In the genomic region with DNA sequence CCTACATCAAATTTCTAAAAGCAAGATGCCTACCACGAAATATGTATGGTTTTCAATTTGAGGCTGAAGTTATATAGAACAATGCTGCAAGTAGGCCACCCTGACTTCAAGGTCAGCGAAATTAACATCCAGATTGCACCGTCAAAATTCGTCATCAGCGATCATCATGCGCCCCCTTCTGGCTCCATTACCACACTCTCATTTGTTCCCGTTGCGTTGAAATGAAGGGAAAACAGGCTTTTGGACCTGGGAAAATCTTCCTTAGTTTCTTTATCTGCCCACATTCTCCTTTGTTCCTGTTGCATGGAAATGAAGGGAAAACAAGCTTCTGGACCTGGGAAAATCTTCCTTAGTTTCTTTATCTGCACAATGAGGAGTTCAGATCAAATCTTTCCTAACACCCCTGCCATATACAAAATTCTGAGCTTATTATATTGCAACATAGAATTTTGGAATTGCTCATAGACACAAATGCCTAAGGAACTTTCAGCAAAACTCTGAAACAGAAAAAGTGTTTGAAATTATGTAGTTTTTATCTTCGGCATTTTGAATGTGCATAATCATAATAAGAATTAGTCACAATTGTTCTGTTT, we compare ENCODE assay signal across 9 cellular contexts.
DNase-seq lines count a peak whose midpoint lies in the region; ATAC-seq, FAIRE-seq and TF ChIP-seq lines count a peak whose summit lies in the region.
"Had no signal": no experiment of that assay in that cellular context is flagged by ENCODE, and none has a peak within 500 bp of the region (broad histone marks: within the 10 kb centered on the region; RNA-seq: fewer than 3 reads in every experiment).

No MANE protein-coding gene starts in this region.

- FAIRE-seq in endothelial cell of umbilical vein (lab: Jason Lieb, UNC) = peak; percentile 62

- no peaks in the 10 kb centered on the region for H4K20me1 ChIP-seq in endothelial cell of umbilical vein (replicated peaks; ENCODE audit: control insufficient read depth, extremely low read depth, insufficient read depth, low read length)

- H3K9me1 ChIP-seq in endothelial cell of umbilical vein (replicated peaks; ENCODE audit: control insufficient read depth, extremely low read depth, insufficient read depth, low read length) = no peaks in the 10 kb centered on the region

- no peaks in the 10 kb centered on the region for H3K79me2 ChIP-seq in endothelial cell of umbilical vein (ENCODE audit: control insufficient read depth, insufficient read depth, low read length)

- TF ChIP-seq CTCF in endothelial cell of umbilical vein (IDR thresholded peaks at IDR 0.05; ENCODE audit: extremely low read depth in 1 of 2, insufficient read depth in 1 of 2, low read depth in 1 of 2, low read length in 2 of 2) = peak; percentile 71 to 77

- no peak overlapping the region for H3K9ac ChIP-seq in endothelial cell of umbilical vein (replicated peaks; ENCODE audit: extremely low read depth, insufficient read depth, low read length)

- no peaks in the 10 kb centered on the region; the same call in 1 of the 2 replicates for H3K27me3 ChIP-seq in MG63
- peaks cover 5 to 11% of the 10 kb centered on the region in 2 experiments for H3K27me3 ChIP-seq in endothelial cell of umbilical vein (ENCODE audit: control insufficient read depth in 2 of 2, insufficient read depth in 2 of 2, low read length in 2 of 2)

- no peak overlapping the region for H2AFZ ChIP-seq in endothelial cell of umbilical vein (ENCODE audit: low read depth, low read length)

- no peak overlapping the region for H3K4me3 Mint-ChIP-seq in natural killer cell treated with Interleukin-12 subunit alpha and Interleukin-12 subunit beta and Interleukin-15 and Interleukin-18, amount 100 ng/mL, for 72 hours
- H3K4me3 Mint-ChIP-seq: T-helper 1 cell treated with Interleukin-12 subunit alpha and Interleukin-12 subunit beta and Interleukin-4 antibody, amounts not matched to agents 30 μg/mL and 1 μg/mL, for 36 hours had no signal

- DNase-seq in Daoy (ENCODE audit: low read depth) = peak; percentile 49
- peak; percentile 23 for DNase-seq in MG63
- peak; percentile 17 to 40 for DNase-seq in activated CD8-positive, alpha-beta memory T cell treated with anti-CD3 and anti-CD28 coated beads for 1 hour (ENCODE audit: extremely low read depth in 1 of 2, low read depth in 1 of 2)
- peak; percentile 55 for DNase-seq in endothelial cell of umbilical vein (ENCODE audit: low read depth, low spot score)
- DNase-seq in natural killer cell treated with Interleukin-12 subunit alpha and Interleukin-12 subunit beta and Interleukin-15 and Interleukin-18, amount 100 ng/mL, for 72 hours (ENCODE audit: low spot score) = peak; percentile 67
- peak; percentile 49 for DNase-seq in stimulated activated naive CD4-positive, alpha-beta T cell treated with Interleukin-2 at 50 U/mL for 16 hours (lab: John Stamatoyannopoulos, UW)

- H3K9me3 Mint-ChIP-seq in natural killer cell treated with Interleukin-12 subunit alpha and Interleukin-12 subunit beta and Interleukin-15 and Interleukin-18, amount 100 ng/mL, for 72 hours = no peaks in the 10 kb centered on the region
- H3K9me3 Mint-ChIP-seq: T-helper 1 cell treated with Interleukin-12 subunit alpha and Interleukin-12 subunit beta and Interleukin-4 antibody, amounts not matched to agents 30 μg/mL and 1 μg/mL, for 36 hours had no signal

- ATAC-seq in natural killer cell treated with Interleukin-12 subunit alpha and Interleukin-12 subunit beta and Interleukin-15 and Interleukin-18, amount 100 ng/mL, for 72 hours = peak in 1 of 2 donors; percentile 63
- ATAC-seq in GM21825 (IDR thresholded peaks at IDR 0.05; ENCODE audit: unreplicated experiment) = no peak
- ATAC-seq in HG02840 (IDR thresholded peaks at IDR 0.05; ENCODE audit: low FRiP score, unreplicated experiment) = no peak

- no peak for TF ChIP-seq POLR2A in endothelial cell of umbilical vein (IDR thresholded peaks at IDR 0.05; ENCODE audit: low read depth, low read length)

- H3K27me3 Mint-ChIP-seq in natural killer cell treated with Interleukin-12 subunit alpha and Interleukin-12 subunit beta and Interleukin-15 and Interleukin-18, amount 100 ng/mL, for 72 hours = peaks cover 14 to 28% of the 10 kb centered on the region in 2 donors

- BruUV-seq in endothelial cell of umbilical vein (replicated peaks; lab: Mats Ljungman, UMichigan) = no TSS peak

- H3K4me1 Mint-ChIP-seq in natural killer cell treated with Interleukin-12 subunit alpha and Interleukin-12 subunit beta and Interleukin-15 and Interleukin-18, amount 100 ng/mL, for 72 hours (ENCODE audit: low read depth in 2 of 2) = peaks cover 4 to 10% of the 10 kb centered on the region in 2 donors

- dilution Hi-C loops in endothelial cell of umbilical vein (cut with MboI; ENCODE audit: extremely low pct_ligation_motif_present, low sequenced_read_pairs) = no loop called here

- H3K27ac Mint-ChIP-seq in natural killer cell treated with Interleukin-12 subunit alpha and Interleukin-12 subunit beta and Interleukin-15 and Interleukin-18, amount 100 ng/mL, for 72 hours = no peak overlapping the region
- H3K27ac Mint-ChIP-seq: T-helper 1 cell treated with Interleukin-12 subunit alpha and Interleukin-12 subunit beta and Interleukin-4 antibody, amounts not matched to agents 30 μg/mL and 1 μg/mL, for 36 hours had no signal

- H3K27ac ChIP-seq in endothelial cell of umbilical vein (ENCODE audit: insufficient read depth, low read depth, low read length) = no peak overlapping the region

- no peaks in the 10 kb centered on the region for H3K9me3 ChIP-seq in MG63
- H3K9me3 ChIP-seq in endothelial cell of umbilical vein (replicated peaks; ENCODE audit: control insufficient read depth, insufficient read depth, low read length) = no peaks in the 10 kb centered on the region

- intact Hi-C loops in endothelial cell of umbilical vein (cut with micrococcal nuclease) = loop anchor here (1.0 to 2.0 kb wide), 3 partner anchors 9 to 234 kb away; no protein-coding TSS in a partner anchor

- H3K4me3 ChIP-seq in MG63 = no peak overlapping the region
- H3K4me3 ChIP-seq in endothelial cell of umbilical vein (replicated peaks in 1 of 3; ENCODE audit: insufficient read depth in 1 of 3, low read depth in 1 of 3, low read length in 3 of 3) = no peak overlapping the region

- CTCF ChIA-PET in endothelial cell of umbilical vein (lab: Charles Lee) = interaction anchor here (0.6 to 2.3 kb wide), 22 partner anchors 8 to 739 kb away, joined by 3 to 14 read pairs (median 4); a partner anchor contains a TSS

- no peaks in the 10 kb centered on the region for H3K36me3 Mint-ChIP-seq in natural killer cell treated with Interleukin-12 subunit alpha and Interleukin-12 subunit beta and Interleukin-15 and Interleukin-18, amount 100 ng/mL, for 72 hours

- H3K36me3 ChIP-seq in MG63 (no peaks in the 10 kb centered on the region), endothelial cell of umbilical vein (ENCODE audit: control insufficient read depth in 2 of 2, extremely low read depth in 1 of 2, insufficient read depth in 2 of 2, low read length in 2 of 2) (no peaks in the 10 kb centered on the region)

- POLR2A ChIA-PET in endothelial cell of umbilical vein (lab: Charles Lee) = no interaction called here

- no peak overlapping the region for H3K4me2 ChIP-seq in endothelial cell of umbilical vein (ENCODE audit: insufficient read depth, low read length)

- no peaks in the 10 kb centered on the region for H3K4me1 ChIP-seq in endothelial cell of umbilical vein (ENCODE audit: control insufficient read depth, extremely low read depth, insufficient read depth, low read length)

TF ChIP-seq in endothelial cell of umbilical vein, 7 proteins besides CTCF, POLR2A, EP300 and RAD21:
- TF ChIP-seq MYC (IDR thresholded peaks at IDR 0.05; ENCODE audit: low read depth, low read length) (no peak), FOS (IDR thresholded peaks at IDR 0.05; ENCODE audit: borderline replicate concordance, insufficient read depth, low read length) (no peak), EZH2 (IDR thresholded peaks at IDR 0.05; ENCODE audit: borderline replicate concordance, low read depth, low read length, severe bottlenecking) (no peak), JUN (IDR thresholded peaks at IDR 0.05; ENCODE audit: borderline replicate concordance, insufficient read depth, insufficient read length, low read depth) (no peak), POLR2AphosphoS5 (IDR thresholded peaks at IDR 0.05; ENCODE audit: insufficient read depth, low read depth, low read length) (no peak), GATA2 (IDR thresholded peaks at IDR 0.05; ENCODE audit: insufficient read depth, insufficient read length, low read depth, low read length) (no peak)
- TF ChIP-seq, protein P1, sequence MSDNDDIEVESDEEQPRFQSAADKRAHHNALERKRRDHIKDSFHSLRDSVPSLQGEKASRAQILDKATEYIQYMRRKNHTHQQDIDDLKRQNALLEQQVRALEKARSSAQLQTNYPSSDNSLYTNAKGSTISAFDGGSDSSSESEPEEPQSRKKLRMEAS (IDR thresholded peaks at IDR 0.05; ENCODE audit: insufficient read depth, insufficient read length) = no peak
TF ChIP-seq in endothelial cell of umbilical vein: peak in this region for 0.
